In the genomic region with DNA sequence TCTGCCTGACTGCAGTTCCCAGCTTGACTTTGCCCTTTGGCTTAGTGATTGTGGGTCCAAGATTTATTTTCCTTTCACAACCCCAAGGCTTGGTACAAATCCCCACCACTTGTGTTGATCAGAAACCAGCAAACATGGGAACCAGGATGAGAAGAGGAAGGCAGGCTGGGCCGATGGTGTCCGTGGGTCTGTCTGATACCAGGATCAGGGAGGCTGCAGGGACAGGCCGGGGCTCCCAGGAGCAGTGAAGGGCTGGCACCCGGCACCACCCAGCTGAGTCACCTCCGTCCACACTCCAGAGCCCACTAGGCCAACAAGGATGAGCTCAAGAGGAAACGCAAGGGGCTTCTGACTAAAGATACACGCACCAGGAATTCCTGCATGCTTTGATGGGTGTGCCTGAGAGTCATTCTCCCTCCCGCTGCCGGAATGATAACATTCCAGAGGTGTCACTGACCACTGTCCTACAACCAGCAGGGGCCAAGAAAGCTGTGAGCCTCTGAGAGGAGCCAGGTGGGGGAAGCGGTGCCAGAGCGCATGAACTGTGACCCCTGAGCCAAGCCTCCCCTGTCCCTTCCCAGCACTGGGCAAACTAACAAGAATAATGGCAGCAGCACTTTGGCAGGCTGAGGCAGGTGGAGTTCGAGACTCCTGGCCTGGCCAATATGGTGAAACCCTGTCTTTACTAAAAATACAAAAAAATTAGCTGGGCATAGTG, we compare ENCODE assay signal across 8 cellular contexts. TPM values are rescaled to one million over a fixed set of nuclear protein-coding genes. Genes with fewer than 3 reads are reported as not detected.
DNase-seq lines count a peak whose midpoint lies in the region; ATAC-seq and TF ChIP-seq lines count a peak whose summit lies in the region.

No MANE protein-coding gene starts in this region.

- peak in 1 of 2 donors; percentile 28 for TF ChIP-seq RAD21 in liver (IDR thresholded peaks at IDR 0.05)

- H3K4me3 Mint-ChIP-seq in central memory CD8-positive, alpha-beta T cell: no peak overlapping the region

- peak; percentile 74 for DNase-seq in AG08396 (ENCODE audit: low spot score)
- peak; percentile 63 for DNase-seq in HuH-7.5 (ENCODE audit: low spot score)
- DNase-seq in central memory CD8-positive, alpha-beta T cell (ENCODE audit: low spot score in 2 of 2): no peak
- DNase-seq in GM19238 (ENCODE audit: insufficient read length, low spot score): no peak
- DNase-seq in activated CD4-positive, alpha-beta T cell treated with anti-CD3 and anti-CD28 coated beads for 48 hours: no peak

- no peaks in the 10 kb centered on the region for H3K4me1 Mint-ChIP-seq in central memory CD8-positive, alpha-beta T cell

- no peaks in the 10 kb centered on the region for H3K9me3 ChIP-seq in liver (ENCODE audit: control insufficient read depth in 4 of 4, low read length in 3 of 4)

- no peak overlapping the region for H3K4me3 ChIP-seq in liver (ENCODE audit: low read depth in 1 of 3, low read length in 3 of 3)

- no peak overlapping the region for H3K9ac ChIP-seq in liver (ENCODE audit: low read depth in 1 of 2, low read length in 2 of 2)

- H3K9me3 Mint-ChIP-seq in central memory CD8-positive, alpha-beta T cell: no peaks in the 10 kb centered on the region

- H3K36me3 ChIP-seq in liver (ENCODE audit: control insufficient read depth in 4 of 4, insufficient read depth in 3 of 4, low read depth in 1 of 4, low read length in 3 of 4): no peaks in the 10 kb centered on the region

- no peaks in the 10 kb centered on the region for H3K27me3 ChIP-seq in liver (ENCODE audit: control insufficient read depth in 4 of 4, insufficient read depth in 4 of 4, low read length in 3 of 4)

- peaks cover 3 to 11% (median 8%) of the 10 kb centered on the region in 4 donors for H3K4me1 ChIP-seq in liver (ENCODE audit: control insufficient read depth in 4 of 4, insufficient read depth in 4 of 4, low read length in 3 of 4)

- 46% methylated on average over 12 of the region's 12 CpGs for WGBS in liver

- peak; percentile 11 for TF ChIP-seq CTCF in liver (IDR thresholded peaks at IDR 0.05; ENCODE audit: low read depth, low read length, missing input control)

- peak overlapping the region; percentile 71 to 73 for H3K27ac ChIP-seq in liver (ENCODE audit: low read depth in 1 of 2, low read length in 2 of 2)

- H3K27me3 Mint-ChIP-seq in central memory CD8-positive, alpha-beta T cell: peaks cover 30% of the 10 kb centered on the region

- H3K27ac Mint-ChIP-seq in central memory CD8-positive, alpha-beta T cell (ENCODE audit: low read depth): peak overlapping the region; percentile 56

- no peaks in the 10 kb centered on the region for H3K36me3 Mint-ChIP-seq in central memory CD8-positive, alpha-beta T cell (ENCODE audit: insufficient read depth)

- no peak for ATAC-seq in central memory CD8-positive, alpha-beta T cell (replicated peaks; ENCODE audit: extremely low read depth, poor library complexity, severe bottlenecking)
- ATAC-seq in HG03565 (IDR thresholded peaks at IDR 0.05; ENCODE audit: unreplicated experiment): no peak
- ATAC-seq in GM19467 (IDR thresholded peaks at IDR 0.05; ENCODE audit: unreplicated experiment): no peak

TF ChIP-seq in liver, 16 proteins besides CTCF, POLR2A, EP300 and RAD21:
- TF ChIP-seq NR2F2 (IDR thresholded peaks at IDR 0.05) (peak; percentile 20), JUND (IDR thresholded peaks at IDR 0.05) (no peak), RXRA (IDR thresholded peaks at IDR 0.05) (peak in 1 of 2 donors; percentile 67), SP1 (IDR thresholded peaks at IDR 0.05) (peak; percentile 54), HNF4A (conservative IDR thresholded peaks at IDR 0.05) (peak; percentile 67 to 71), YY1 (IDR thresholded peaks at IDR 0.05) (peak; percentile 28)

RNA-seq across cellular contexts. Expression of gene PROSER2, which starts 29.2 kb away (rescaled TPM):
- total RNA-seq in liver: 10 to 100 TPM in 1 of 2 donors, 1 to 10 TPM in 1; 6.5 to 10.9 TPM
- 10 to 100 TPM in 1 of 2 donors, 1 to 10 TPM in 1; 9.0 to 24.9 TPM for polyA plus RNA-seq in liver

RNA-seq across cellular contexts. Expression of gene ECHDC3, which starts 51.7 kb away (rescaled TPM):
- 10 to 100 TPM in 1 of 2 donors, 1 to 10 TPM in 1; 6.1 to 98.3 TPM for total RNA-seq in liver
- 100 to 1,000 TPM in 1 of 2 donors, 10 to 100 TPM in 1; 96.3 to 144 TPM for polyA plus RNA-seq in liver

Comparison
In these comparisons a context has a peak if more than half of its experiments do, and no peak if none do; other contexts are left out.
1. DNase-seq: peak in AG08396 (single experiment) and HuH-7.5 (single experiment); none in central memory CD8-positive, alpha-beta T cell (0 of 2), GM19238 (single experiment) and activated CD4-positive, alpha-beta T cell treated with anti-CD3 and anti-CD28 coated beads for 48 hours (single experiment).